ENCODE assay signal across 12 cellular contexts in genomic region chr15:98077186-98077585, GRCh38.
A peak's percentile ranks its signal among the peaks of the same experiment; 100 is the strongest.
DNase-seq lines count a peak whose midpoint lies in the region; ATAC-seq, FAIRE-seq and TF ChIP-seq lines count a peak whose summit lies in the region.
"Had no signal": no experiment of that assay in that cellular context is flagged by ENCODE, and none has a peak within 500 bp of the region (broad histone marks: within the 10 kb centered on the region; RNA-seq: fewer than 3 reads in every experiment).

No MANE protein-coding gene starts in this region.

- DNase-seq in A172 (ENCODE audit: low spot score) (peak; percentile 36), NCI-H69 (lab: John Stamatoyannopoulos, UW) (peak; percentile 7), Right ventricle myocardium superior (peak; percentile 51), pancreas (no peak), SK-N-DZ (ENCODE audit: low spot score) (no peak), DMS53 (lab: John Stamatoyannopoulos, UW) (no peak)
- DNase-seq: activated T-cell treated with anti-CD3 and anti-CD28 coated beads for 4 hours; NCI-H1417; stimulated activated CD4-positive, alpha-beta T cell treated with anti-CD3 and anti-CD28 coated beads, Interleukin-15, amount 100 ng/mL, for 24 hours; T1000 had no signal

- H3K27ac ChIP-seq in pancreas = peak overlapping the region in 1 of 4 donors; percentile 21

- H3K4me1 ChIP-seq in pancreas = no peaks in the 10 kb centered on the region

- 87 to 89% methylated on average over 8 of the region's 8 CpGs for WGBS in pancreas, 2 donors

- TF ChIP-seq CTCF in pancreas (IDR thresholded peaks at IDR 0.05) = no peak

- no peak for FAIRE-seq in pancreas (lab: Jason Lieb, UNC)

- H3K27me3 ChIP-seq in pancreas = no peaks in the 10 kb centered on the region

- intact Hi-C loops in Right ventricle myocardium superior (cut with DNase I) (no loop called here), pancreas (cut with DNase I) (no loop called here)

- no peaks in the 10 kb centered on the region for H3K9me3 ChIP-seq in pancreas

- ATAC-seq in Right ventricle myocardium superior (ENCODE audit: poor library complexity) = peak; percentile 53
- ATAC-seq in pancreas = peak in 3 of 4 donors; percentile 33 to 67 (median 36)
- ATAC-seq in GM21825 (IDR thresholded peaks at IDR 0.05; ENCODE audit: unreplicated experiment) = no peak
- no peak for ATAC-seq in GM18511 (IDR thresholded peaks at IDR 0.05; ENCODE audit: unreplicated experiment)

- no peaks in the 10 kb centered on the region for H3K36me3 ChIP-seq in pancreas

- H3K4me3 ChIP-seq in pancreas = no peak overlapping the region

Comparison
In these comparisons a context has a peak if more than half of its experiments do, and no peak if none do; other contexts are left out.
1. DNase-seq: peak in A172 (single experiment), NCI-H69 (single experiment) and Right ventricle myocardium superior (single experiment); none in pancreas (0 of 6), SK-N-DZ (single experiment) and DMS53 (single experiment).
2. ATAC-seq: peak in Right ventricle myocardium superior (single experiment) and pancreas (3 of 4); none in GM21825 (single experiment) and GM18511 (single experiment).